In genomic region chr2:106511934-106512333, GRCh38 we compare ENCODE assay signal across 11 cellular contexts. TPM values are rescaled to one million over a fixed set of nuclear protein-coding genes. Genes with fewer than 3 reads are reported as not detected.
DNase-seq lines count a peak whose midpoint lies in the region; ATAC-seq and TF ChIP-seq lines count a peak whose summit lies in the region.
"Not testable (repeated sequence)": the region's sequence is repeated elsewhere in the genome, so short reads cannot be mapped to it uniquely, and the experiment has no call there.
"Had no signal": no experiment of that assay in that cellular context is flagged by ENCODE, and none has a peak within 500 bp of the region (broad histone marks: within the 10 kb centered on the region; RNA-seq: fewer than 3 reads in every experiment).

No MANE protein-coding gene starts in this region.

- H3K4me3 ChIP-seq in AG10803 (ENCODE audit: low read length) (peak overlapping the region; percentile 31), adipocyte (ENCODE audit: low read length) (peak overlapping the region; percentile 58), osteoblast (ENCODE audit: insufficient read depth, low read length) (peak overlapping the region; percentile 58)

- peak; percentile 38 for ATAC-seq in activated CD8-positive, alpha-beta T cell treated with anti-CD3 and anti-CD28 coated beads for 36 hours
- ATAC-seq in esophagus mucosa (peak; percentile 60), left ventricle myocardium superior (peak; percentile 54)

- not testable (repeated sequence) for H3K27me3 ChIP-seq in adipocyte (replicated peaks; ENCODE audit: control insufficient read depth, insufficient read depth, low read length); osteoblast (ENCODE audit: insufficient read depth, low read length)

- not testable (repeated sequence) for H3K9ac ChIP-seq in adipocyte (ENCODE audit: low read length)

- H2AFZ ChIP-seq in osteoblast (ENCODE audit: low read length), result peak overlapping the region; percentile 81

- POLR2A ChIA-PET in activated CD8-positive, alpha-beta T cell treated with anti-CD3 and anti-CD28 coated beads for 36 hours (lab: Charles Lee), result not testable (repeated sequence)

- H3K9me3 ChIP-seq in adipocyte (ENCODE audit: control insufficient read depth, low read length); osteoblast (ENCODE audit: low read depth, low read length): not testable (repeated sequence)

- DNase-seq in AG10803 (ENCODE audit: low read depth); adipocyte (ENCODE audit: low read depth); left ventricle myocardium superior; osteoblast (ENCODE audit: insufficient read length, low spot score, missing footprints): not testable (repeated sequence)
- DNase-seq in HS-5 (ENCODE audit: low read depth), result peak; percentile 3
- DNase-seq in activated CD8-positive, alpha-beta T cell treated with anti-CD3 and anti-CD28 coated beads for 36 hours, result peak; percentile 28

- H3K27ac Mint-ChIP-seq in activated CD8-positive, alpha-beta T cell treated with anti-CD3 and anti-CD28 coated beads for 36 hours, result peak overlapping the region; percentile 83

- not testable (repeated sequence) for H3K27ac ChIP-seq in osteoblast (ENCODE audit: low read depth, low read length)
- H3K27ac ChIP-seq in temporal lobe (ENCODE audit: low read depth, low read length), result peak overlapping the region; percentile 9

- CTCF ChIA-PET in activated CD8-positive, alpha-beta T cell treated with anti-CD3 and anti-CD28 coated beads for 36 hours (lab: Charles Lee), result not testable (repeated sequence)

- peaks cover 42% of the 10 kb centered on the region for H3K4me1 Mint-ChIP-seq in activated CD8-positive, alpha-beta T cell treated with anti-CD3 and anti-CD28 coated beads for 36 hours (ENCODE audit: low read depth)

- not testable (repeated sequence) for H3K4me1 ChIP-seq in adipocyte (ENCODE audit: control insufficient read depth, insufficient read depth, low read length); osteoblast (ENCODE audit: insufficient read depth, low read length)

- not testable (repeated sequence) for H4K20me1 ChIP-seq in osteoblast (ENCODE audit: insufficient read depth, low read length)

- intact Hi-C loops in activated CD8-positive, alpha-beta T cell treated with anti-CD3 and anti-CD28 coated beads for 36 hours (cut with micrococcal nuclease); left ventricle myocardium superior (cut with micrococcal nuclease): not testable (repeated sequence)

- H3K36me3 ChIP-seq in adipocyte (ENCODE audit: control insufficient read depth, insufficient read depth, low read length, severe bottlenecking); osteoblast (ENCODE audit: insufficient read depth, low read length): not testable (repeated sequence)

- not testable (repeated sequence) for H3K27me3 Mint-ChIP-seq in activated CD8-positive, alpha-beta T cell treated with anti-CD3 and anti-CD28 coated beads for 36 hours

- not testable (repeated sequence) for H3K79me2 ChIP-seq in osteoblast (ENCODE audit: insufficient read depth, low read length)

- not testable (repeated sequence) for H3K9me3 Mint-ChIP-seq in activated CD8-positive, alpha-beta T cell treated with anti-CD3 and anti-CD28 coated beads for 36 hours

- H3K4me3 Mint-ChIP-seq in activated CD8-positive, alpha-beta T cell treated with anti-CD3 and anti-CD28 coated beads for 36 hours, result peak overlapping the region; percentile 29

- not testable (repeated sequence) for H3K36me3 Mint-ChIP-seq in activated CD8-positive, alpha-beta T cell treated with anti-CD3 and anti-CD28 coated beads for 36 hours (ENCODE audit: low read depth)

- H3K4me2 ChIP-seq in osteoblast (ENCODE audit: insufficient read depth, low read length), result peak overlapping the region; percentile 74

- not testable (repeated sequence) for TF ChIP-seq CTCF in AG10803 (conservative IDR thresholded peaks at IDR 0.05; ENCODE audit: low read length); activated CD8-positive, alpha-beta T cell treated with anti-CD3 and anti-CD28 coated beads for 36 hours (IDR thresholded peaks at IDR 0.05); osteoblast (IDR thresholded peaks at IDR 0.05; ENCODE audit: extremely low read depth, low read depth, low read length)

RNA-seq across cellular contexts. Expression of gene CD8B2, which starts 24.8 kb away (rescaled TPM):
- 1 to 10 TPM; 3.9 to 4.5 TPM for total RNA-seq in activated CD8-positive, alpha-beta T cell treated with anti-CD3 and anti-CD28 coated beads for 36 hours
- total RNA-seq in esophagus mucosa (not detected), left ventricle myocardium superior (not detected), osteoblast (not detected in 2 replicates), temporal lobe (under 0.01 TPM)
- total RNA-seq: activated CD4-positive, alpha-beta memory T cell treated with anti-CD3 and anti-CD28 coated beads, Interleukin-2, amount 10 ng/mL, durations not matched to agents 7 days and 5 days; HepG2; LHCN-M2 had no signal

RNA-seq across cellular contexts. Expression of gene RGPD3, which starts 43.7 kb away (rescaled TPM):
- total RNA-seq in activated CD8-positive, alpha-beta T cell treated with anti-CD3 and anti-CD28 coated beads for 36 hours, result under 1 TPM; 0.20 to 0.34 TPM
- total RNA-seq in esophagus mucosa (0.04 TPM), left ventricle myocardium superior (not detected), osteoblast (0.36 and 0.59 TPM in 2 replicates), temporal lobe (0.98 TPM)
